1 cellular context compared by ENCODE assay signal in the genomic region with DNA sequence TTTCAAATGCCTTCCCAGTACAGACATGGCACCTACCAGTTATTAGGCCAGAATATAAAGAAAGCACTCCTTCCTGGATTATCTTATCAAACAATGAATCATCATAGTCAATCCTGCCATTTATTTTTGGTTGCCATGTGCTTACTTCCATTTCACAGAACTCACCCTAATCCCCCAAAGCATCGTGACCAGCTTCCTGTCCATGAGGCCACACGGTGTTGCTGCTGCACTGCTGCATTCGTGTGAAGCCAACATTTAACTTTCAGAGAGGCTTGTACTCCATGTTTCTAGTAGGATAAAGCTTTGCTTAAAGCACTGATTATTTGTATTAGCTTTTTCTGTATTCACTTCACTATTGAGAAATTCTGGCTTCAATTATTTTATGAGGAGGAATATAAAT.
TF ChIP-seq lines count a peak whose summit lies in the region.

No MANE protein-coding gene starts in this region.

TF ChIP-seq in GM23338, 12 proteins besides CTCF, POLR2A, EP300 and RAD21 (continued from another document):
- TF ChIP-seq POLR2AphosphoS5 (IDR thresholded peaks at IDR 0.05; ENCODE audit: low read depth) (no peak), EZH2 (IDR thresholded peaks at IDR 0.05; ENCODE audit: low read depth, unreplicated experiment) (no peak)
